Comparison of ENCODE assay signal across 21 cellular contexts in genomic region chr1:215863796-215864195, GRCh38.
DNase-seq lines count a peak whose midpoint lies in the region; ATAC-seq and TF ChIP-seq lines count a peak whose summit lies in the region.
"Had no signal": no experiment of that assay in that cellular context is flagged by ENCODE, and none has a peak within 500 bp of the region (broad histone marks: within the 10 kb centered on the region; RNA-seq: fewer than 3 reads in every experiment).

No MANE protein-coding gene starts in this region.

- CTCF ChIA-PET in Caco-2 (lab: Charles Lee) = no interaction called here

- no peaks in the 10 kb centered on the region for H3K27me3 ChIP-seq in Caco-2 (replicated peaks; ENCODE audit: control insufficient read depth, insufficient read depth, low read length)
- H3K27me3 ChIP-seq: upper lobe of right lung had no signal

- H3K9me3 Mint-ChIP-seq in Caco-2 (ENCODE audit: unreplicated experiment) = peaks cover 17% of the 10 kb centered on the region
- H3K9me3 Mint-ChIP-seq: H9 had no signal

- peaks cover 8% of the 10 kb centered on the region for H3K36me3 Mint-ChIP-seq in Caco-2 (ENCODE audit: insufficient read depth, unreplicated experiment)
- H3K36me3 Mint-ChIP-seq: activated naive CD8-positive, alpha-beta T cell treated with anti-CD3 and anti-CD28 coated beads for 36 hours; CD8-positive, alpha-beta memory T cell had no signal

- H3K4me1 Mint-ChIP-seq in Caco-2 (ENCODE audit: low read depth, unreplicated experiment) = peaks cover 24% of the 10 kb centered on the region
- H3K4me1 Mint-ChIP-seq: activated CD4-positive, alpha-beta T cell treated with anti-CD3 and anti-CD28 coated beads for 36 hours; activated naive CD8-positive, alpha-beta T cell treated with anti-CD3 and anti-CD28 coated beads for 36 hours; CD8-positive, alpha-beta memory T cell; H9; T-helper 17 cell had no signal

- H3K4me3 ChIP-seq in Caco-2 (ENCODE audit: low read depth, low read length) = no peak overlapping the region
- H3K4me3 ChIP-seq: skin epidermis, upper lobe of right lung had no signal

- no peaks in the 10 kb centered on the region for H3K27me3 Mint-ChIP-seq in Caco-2 (ENCODE audit: insufficient read depth, unreplicated experiment)
- H3K27me3 Mint-ChIP-seq: activated CD4-positive, alpha-beta T cell treated with anti-CD3 and anti-CD28 coated beads for 36 hours; activated naive CD8-positive, alpha-beta T cell treated with anti-CD3 and anti-CD28 coated beads for 36 hours; CD8-positive, alpha-beta memory T cell; T-helper 17 cell had no signal

- intact Hi-C loops in Caco-2 (cut with micrococcal nuclease; ENCODE audit: unreplicated experiment) = no loop called here

- POLR2A ChIA-PET in Caco-2 (lab: Charles Lee) = no interaction called here

- H3K9me3 ChIP-seq in Caco-2 = peaks cover 28% of the 10 kb centered on the region
- H3K9me3 ChIP-seq: upper lobe of right lung had no signal

- no peaks in the 10 kb centered on the region; the same call in 1 of the 2 replicates for H3K36me3 ChIP-seq in Caco-2 (ENCODE audit: control insufficient read depth, insufficient read depth, low read length)
- H3K36me3 ChIP-seq: upper lobe of right lung had no signal

- in situ Hi-C loops in G401 (cut with HindIII; ENCODE audit: low sequenced_read_pairs) = no loop called here

- peak; percentile 89 for ATAC-seq in GM18868 (IDR thresholded peaks at IDR 0.05; ENCODE audit: unreplicated experiment)
- peak; percentile 63 for ATAC-seq in HG03025 (IDR thresholded peaks at IDR 0.05; ENCODE audit: low FRiP score, unreplicated experiment)
- ATAC-seq in HG02759 (IDR thresholded peaks at IDR 0.05; ENCODE audit: unreplicated experiment) = no peak
- no peak for ATAC-seq in GM19328 (IDR thresholded peaks at IDR 0.05; ENCODE audit: unreplicated experiment)
- ATAC-seq: activated CD4-positive, alpha-beta T cell treated with anti-CD3 and anti-CD28 coated beads for 36 hours; left cardiac atrium; T-helper 17 cell; upper lobe of right lung had no signal

- H3K4me3 Mint-ChIP-seq in Caco-2 (ENCODE audit: unreplicated experiment) = no peak overlapping the region
- H3K4me3 Mint-ChIP-seq: activated CD4-positive, alpha-beta T cell treated with anti-CD3 and anti-CD28 coated beads for 36 hours; activated naive CD8-positive, alpha-beta T cell treated with anti-CD3 and anti-CD28 coated beads for 36 hours; CD8-positive, alpha-beta memory T cell; H9; T-helper 17 cell had no signal

- DNase-seq in Caco-2 (no peak), NOMO-1 (lab: John Stamatoyannopoulos, UW; ENCODE audit: unreplicated experiment in 2 of 2) (peak; percentile 35 to 75), LoVo (ENCODE audit: low spot score) (no peak), G401 (ENCODE audit: low spot score) (no peak)
- DNase-seq: activated CD4-positive, alpha-beta T cell treated with anti-CD3 and anti-CD28 coated beads for 36 hours; activated CD8-positive, alpha-beta memory T cell treated with anti-CD3 and anti-CD28 coated beads, Interleukin-2, amount 50 U/mL, for 48 hours; activated naive CD8-positive, alpha-beta T cell treated with anti-CD3 and anti-CD28 coated beads for 36 hours; CD8-positive, alpha-beta memory T cell; effector CD4-positive, alpha-beta T cell; H9; hypothalamus; left cardiac atrium; NCI-H446 treated with DMSO at 0.1 percent for 48 hours; stimulated activated naive CD4-positive, alpha-beta T cell; T-helper 17 cell; upper lobe of right lung had no signal

- no peak for TF ChIP-seq CTCF in Caco-2 (IDR thresholded peaks at IDR 0.05; ENCODE audit: insufficient read depth in 1 of 2, low read depth in 1 of 2, low read length in 1 of 2, severe bottlenecking in 1 of 2, unreplicated experiment in 1 of 2)

- BruUV-seq in Caco-2 (replicated peaks; lab: Mats Ljungman, UMichigan) = no TSS peak

- peak overlapping the region; percentile 0 for H3K27ac Mint-ChIP-seq in Caco-2 (ENCODE audit: unreplicated experiment)
- H3K27ac Mint-ChIP-seq: activated CD4-positive, alpha-beta T cell treated with anti-CD3 and anti-CD28 coated beads for 36 hours; activated naive CD8-positive, alpha-beta T cell treated with anti-CD3 and anti-CD28 coated beads for 36 hours; CD8-positive, alpha-beta memory T cell; H9; T-helper 17 cell had no signal

- peaks cover 52% of the 10 kb centered on the region for H3K4me1 ChIP-seq in Caco-2
- H3K4me1 ChIP-seq: upper lobe of right lung had no signal

Comparison
In these comparisons a context has a peak if more than half of its experiments do, and no peak if none do; other contexts are left out.
1. DNase-seq: peak in NOMO-1 (2 of 2); none in Caco-2 (0 of 2), LoVo (single experiment) and G401 (single experiment).
2. ATAC-seq: peak in GM18868 (single experiment) and HG03025 (single experiment); none in HG02759 (single experiment) and GM19328 (single experiment).